ENCODE assay signal across 8 cellular contexts in genomic region chr20:39050555-39050902, GRCh38.
DNase-seq lines count a peak whose midpoint lies in the region; ATAC-seq and TF ChIP-seq lines count a peak whose summit lies in the region.

No MANE protein-coding gene starts in this region.

- peaks cover under 1% of the 10 kb centered on the region for H3K27me3 Mint-ChIP-seq in central memory CD8-positive, alpha-beta T cell
- H3K27me3 Mint-ChIP-seq in naive thymus-derived CD8-positive, alpha-beta T cell = peaks cover 0 to 30% (median 4%) of the 10 kb centered on the region in 5 donors

- H2BK20ac ChIP-seq in IMR-90 (ENCODE audit: low read depth, low read length) = no peak overlapping the region

- H4K5ac ChIP-seq in IMR-90 (ENCODE audit: low read depth, low read length) = no peak overlapping the region

- CTCF ChIA-PET in BJ (lab: Yijun Ruan, JAX) = interaction anchor here (0.7 to 13.4 kb wide), 22 partner anchors 8 to 201 kb away, joined by 3 to 399 read pairs (median 6); partner anchors contain the start of genes DHX35 and FAM83D
- CTCF ChIA-PET in IMR-90 (lab: Yijun Ruan, JAX) = interaction anchor here (0.7 to 4.2 kb wide), 8 partner anchors 20 to 70 kb away, joined by 3 to 31 read pairs (median 4); no protein-coding TSS in a partner anchor

- H2BK120ac ChIP-seq in IMR-90 (ENCODE audit: low read depth, low read length) = no peak overlapping the region

- H3K27ac ChIP-seq in IMR-90 (ENCODE audit: insufficient read depth, low read length) (no peak overlapping the region), substantia nigra (ENCODE audit: low read depth, low read length, poor library complexity, severe bottlenecking) (no peak overlapping the region)

- intact Hi-C loops in IMR-90 (cut with micrococcal nuclease) = loop anchor here (1.0 kb wide), 1 partner anchor 31 kb away; no protein-coding TSS in a partner anchor

- POLR2A ChIA-PET in BJ (lab: Charles Lee) = no interaction called here
- POLR2A ChIA-PET in IMR-90 (lab: Charles Lee; ENCODE audit: unreplicated experiment) = no interaction called here
- POLR2A ChIA-PET in naive thymus-derived CD8-positive, alpha-beta T cell (lab: Charles Lee) = no interaction called here

- TF ChIP-seq POLR2A in IMR-90 (IDR thresholded peaks at IDR 0.05; ENCODE audit: low read depth, low read length) = no peak

- H2AK5ac ChIP-seq in IMR-90 (ENCODE audit: low read depth, low read length) = no peak overlapping the region

- no peak overlapping the region for H3K18ac ChIP-seq in IMR-90 (ENCODE audit: low read depth, low read length)

- peaks cover 2% of the 10 kb centered on the region; the same call in 1 of the 2 replicates for H3K4me1 ChIP-seq in IMR-90 (ENCODE audit: control insufficient read depth, insufficient read depth, low read length)

- H3K36me3 ChIP-seq in BJ (ENCODE audit: control insufficient read depth, insufficient read depth, low read length) (no peaks in the 10 kb centered on the region), IMR-90 (ENCODE audit: control insufficient read depth, insufficient read depth, low read length) (no peaks in the 10 kb centered on the region)

- no peaks in the 10 kb centered on the region for H3K9me3 ChIP-seq in IMR-90 (ENCODE audit: control insufficient read depth, insufficient read depth, low read length)

- H2BK15ac ChIP-seq in IMR-90 (ENCODE audit: low read depth, low read length) = no peak overlapping the region

- no peak overlapping the region for H2BK5ac ChIP-seq in IMR-90 (ENCODE audit: low read depth, low read length, poor library complexity, severe bottlenecking)

- H3K4ac ChIP-seq in IMR-90 (ENCODE audit: low read depth, low read length) = no peak overlapping the region

- peak overlapping the region; percentile 99 for H2AFZ ChIP-seq in IMR-90 (replicated peaks; ENCODE audit: low read length, poor library complexity)

- no TSS peak for BruUV-seq in IMR-90 (replicated peaks; lab: Mats Ljungman, UMichigan)

- no peaks in the 10 kb centered on the region for H3K9me3 Mint-ChIP-seq in central memory CD8-positive, alpha-beta T cell
- no peaks in the 10 kb centered on the region for H3K9me3 Mint-ChIP-seq in naive thymus-derived CD8-positive, alpha-beta T cell

- peak overlapping the region; percentile 88 for H3K4me3 Mint-ChIP-seq in central memory CD8-positive, alpha-beta T cell
- H3K4me3 Mint-ChIP-seq in naive thymus-derived CD8-positive, alpha-beta T cell = peak overlapping the region; percentile 70 to 93 (median 87)

- H3K4me3 ChIP-seq in BJ (ENCODE audit: low read depth, low read length) = peak overlapping the region; percentile 73
- H3K4me3 ChIP-seq in IMR-90 (ENCODE audit: insufficient read depth, low read depth, low read length) = peak overlapping the region; percentile 49; the same call in 1 of the 2 replicates

- no peak overlapping the region for H4K91ac ChIP-seq in IMR-90 (ENCODE audit: insufficient read depth, low read depth, low read length)

- no peaks in the 10 kb centered on the region; the same call in 1 of the 2 replicates for H3K9me1 ChIP-seq in IMR-90 (ENCODE audit: insufficient read depth, low read length)

- no peak for ATAC-seq in IMR-90 (ENCODE audit: low read depth)
- ATAC-seq in central memory CD8-positive, alpha-beta T cell (replicated peaks; ENCODE audit: extremely low read depth, poor library complexity, severe bottlenecking) = no peak
- no peak for ATAC-seq in naive thymus-derived CD8-positive, alpha-beta T cell
- ATAC-seq in GM21737 (IDR thresholded peaks at IDR 0.05; ENCODE audit: unreplicated experiment) = no peak

- H3K56ac ChIP-seq in IMR-90 (ENCODE audit: extremely low read depth, insufficient read depth, low read length) = peak overlapping the region; percentile 26; the same call in 1 of the 2 replicates

- H3K4me1 Mint-ChIP-seq in central memory CD8-positive, alpha-beta T cell = peaks cover 11% of the 10 kb centered on the region
- peaks cover 0 to 14% (median 6%) of the 10 kb centered on the region in 4 donors for H3K4me1 Mint-ChIP-seq in naive thymus-derived CD8-positive, alpha-beta T cell

- in situ Hi-C loops in IMR-90 (cut with MboI; ENCODE audit: low sequenced_read_pairs) = no loop called here

- no peaks in the 10 kb centered on the region; a peak in 1 of 4 replicates for H3K79me1 ChIP-seq in IMR-90 (ENCODE audit: low read depth in 1 of 2, low read length in 2 of 2)

- no peaks in the 10 kb centered on the region for H3K36me3 Mint-ChIP-seq in central memory CD8-positive, alpha-beta T cell (ENCODE audit: insufficient read depth)
- no peaks in the 10 kb centered on the region for H3K36me3 Mint-ChIP-seq in naive thymus-derived CD8-positive, alpha-beta T cell

- TF ChIP-seq CTCF in BJ (IDR thresholded peaks at IDR 0.05; ENCODE audit: insufficient read depth, low read depth, low read length) (no peak), IMR-90 (conservative IDR thresholded peaks at IDR 0.05; ENCODE audit: low read depth, low read length) (no peak)

- H3K14ac ChIP-seq in IMR-90 (replicated peaks; ENCODE audit: low read depth, low read length) = no peak overlapping the region

- H4K20me1 ChIP-seq in IMR-90 (ENCODE audit: insufficient read depth, low read length) = no peaks in the 10 kb centered on the region

- peak overlapping the region; percentile 64 for H3K9ac ChIP-seq in IMR-90 (ENCODE audit: low read depth, low read length)

- TF ChIP-seq RAD21 in IMR-90 (IDR thresholded peaks at IDR 0.05; ENCODE audit: low read length) = no peak

- H3K27ac Mint-ChIP-seq in central memory CD8-positive, alpha-beta T cell (ENCODE audit: low read depth) = no peak overlapping the region
- H3K27ac Mint-ChIP-seq in naive thymus-derived CD8-positive, alpha-beta T cell = peak overlapping the region in 4 of 10 donors; percentile 19 to 89 (median 43)

- H3K27me3 ChIP-seq in BJ (ENCODE audit: control insufficient read depth, insufficient read depth, low read length) (peaks cover 4% of the 10 kb centered on the region), IMR-90 (ENCODE audit: control insufficient read depth, insufficient read depth, low read length) (peaks cover 5% of the 10 kb centered on the region; the same call in 1 of the 2 replicates)

- dilution Hi-C loops in IMR-90 (cut with HindIII; ENCODE audit: low sequenced_read_pairs, unreplicated experiment) = no loop called here

- H2AK9ac ChIP-seq in IMR-90 (replicated peaks; ENCODE audit: low read depth, low read length, poor library complexity) = no peak overlapping the region

- peak overlapping the region; percentile 63 to 89; a peak in 3 of 4 replicates for H4K8ac ChIP-seq in IMR-90 (ENCODE audit: low read depth in 2 of 2, low read length in 2 of 2)

- H3K4me2 ChIP-seq in IMR-90 (ENCODE audit: low read depth, low read length) = peak overlapping the region; percentile 96; the same call in 1 of the 2 replicates

- DNase-seq in BJ (ENCODE audit: low read depth) (no peak), IMR-90 (no peak), SKM-1 (lab: John Stamatoyannopoulos, UW; ENCODE audit: unreplicated experiment) (no peak), substantia nigra (lab: John Stamatoyannopoulos, UW) (no peak)
- DNase-seq in central memory CD8-positive, alpha-beta T cell (ENCODE audit: low spot score in 2 of 2) = no peak
- DNase-seq in naive thymus-derived CD8-positive, alpha-beta T cell = no peak
- DNase-seq in activated effector memory CD4-positive, alpha-beta T cell treated with Interleukin-2 at 50 U/mL for 16 hours = no peak

- WGBS in IMR-90 (ENCODE audit: extremely low coverage in 2 of 2, insufficient read length in 1 of 2), 2 experiments = no CpG with 5 or more reads among the region's 4 CpGs

- peak overlapping the region; percentile 35; the same call in 1 of the 2 replicates for H3K23ac ChIP-seq in IMR-90 (ENCODE audit: low read depth, low read length)

TF ChIP-seq in IMR-90, 13 proteins besides CTCF, POLR2A, EP300 and RAD21:
- TF ChIP-seq ELK1 (IDR thresholded peaks at IDR 0.05; ENCODE audit: borderline replicate concordance, low read depth, low read length) (no peak), MAZ (IDR thresholded peaks at IDR 0.05; ENCODE audit: borderline replicate concordance, low read depth, low read length) (no peak)
